1 cellular context compared by ENCODE assay signal in genomic region chr22:42432818-42433217, GRCh38.
TF ChIP-seq lines count a peak whose summit lies in the region.

No MANE protein-coding gene starts in this region.

TF ChIP-seq in GM23338, 12 proteins besides CTCF, POLR2A, EP300 and RAD21:
- TF ChIP-seq EZH2 (IDR thresholded peaks at IDR 0.05; ENCODE audit: low read depth, unreplicated experiment) (no peak), ZNF331 (CRISPR knock-in tag; IDR thresholded peaks at IDR 0.05; ENCODE audit: low read depth) (no peak), CREB1 (CRISPR knock-in tag; IDR thresholded peaks at IDR 0.05; ENCODE audit: low read depth) (no peak), EZH2phosphoT487 (IDR thresholded peaks at IDR 0.05; ENCODE audit: unreplicated experiment) (no peak), NANOG (IDR thresholded peaks at IDR 0.05; ENCODE audit: borderline replicate concordance) (no peak), POLR2AphosphoS5 (IDR thresholded peaks at IDR 0.05; ENCODE audit: low read depth) (no peak), ETS1 (IDR thresholded peaks at IDR 0.05) (no peak), REST (IDR thresholded peaks at IDR 0.05; ENCODE audit: unreplicated experiment) (no peak)
